ENCODE assay signal across 22 cellular contexts in the genomic region with DNA sequence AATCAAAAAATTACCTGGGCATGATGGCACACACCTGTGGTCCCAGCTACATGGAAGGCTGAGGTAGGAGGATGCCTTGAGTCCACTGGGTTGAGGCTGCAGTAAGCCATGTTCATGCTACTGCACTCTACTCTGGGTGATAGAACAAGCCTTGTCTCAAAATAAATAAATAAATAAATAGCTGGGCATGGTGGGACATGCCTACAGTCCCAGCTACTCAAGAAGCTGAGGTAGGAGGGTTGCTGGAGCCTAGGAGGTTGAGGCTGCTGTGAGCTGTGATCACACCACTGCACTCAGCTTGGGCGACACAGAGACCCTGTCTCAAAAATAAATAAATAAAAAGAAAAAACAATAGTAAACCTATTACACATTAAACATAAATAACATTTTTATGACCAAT. TPM values are rescaled to one million over a fixed set of nuclear protein-coding genes. Genes with fewer than 3 reads are reported as not detected.
DNase-seq lines count a peak whose midpoint lies in the region; ATAC-seq and TF ChIP-seq lines count a peak whose summit lies in the region.
"Had no signal": no experiment of that assay in that cellular context is flagged by ENCODE, and none has a peak within 500 bp of the region (broad histone marks: within the 10 kb centered on the region; RNA-seq: fewer than 3 reads in every experiment).

No MANE protein-coding gene starts in this region.

- H3K9me3 ChIP-seq in mammary epithelial cell (replicated peaks; ENCODE audit: insufficient read depth, low read length) (no peaks in the 10 kb centered on the region), Panc1 (ENCODE audit: control insufficient read depth, insufficient read depth, low read depth, low read length) (no peaks in the 10 kb centered on the region), thyroid gland (no peaks in the 10 kb centered on the region)
- H3K9me3 ChIP-seq in CD8-positive, alpha-beta memory T cell (ENCODE audit: low read length): no peaks in the 10 kb centered on the region
- H3K9me3 ChIP-seq: BE2C; BLaER1 treated with 17β-estradiol and CSF1 and Interleukin-3, amounts not matched to agents 10 nM and 100 nM; HAP-1 had no signal

- peaks cover 74% of the 10 kb centered on the region for H3K79me2 ChIP-seq in mammary epithelial cell (ENCODE audit: insufficient read depth, low read length)

- CTCF ChIA-PET in mammary epithelial cell (lab: Charles Lee; ENCODE audit: low non-redundant PET) (no interaction called here), MCF 10A (lab: Yijun Ruan, JAX) (interaction anchor here (0.7 to 3.3 kb wide), 6 partner anchors 10 to 948 kb away, joined by 3 to 20 read pairs (median 4); no protein-coding TSS in a partner anchor), Panc1 (lab: Charles Lee) (no interaction called here)
- CTCF ChIA-PET in CD8-positive, alpha-beta memory T cell (lab: Charles Lee): interaction anchor here (1.6 kb wide), 1 partner anchor 11 kb away, joined by 4 read pairs; no protein-coding TSS in a partner anchor

- no peak overlapping the region for H2AFZ ChIP-seq in mammary epithelial cell (ENCODE audit: low read depth, low read length)
- H2AFZ ChIP-seq: GM23248 had no signal

- H3K36me3 ChIP-seq in mammary epithelial cell (ENCODE audit: insufficient read depth, low read length) (no peaks in the 10 kb centered on the region), Panc1 (ENCODE audit: control insufficient read depth, insufficient read depth, low read length) (no peaks in the 10 kb centered on the region; the same call in 1 of the 2 replicates), thyroid gland (no peaks in the 10 kb centered on the region)
- H3K36me3 ChIP-seq in CD8-positive, alpha-beta memory T cell (ENCODE audit: insufficient read depth, low read length): no peaks in the 10 kb centered on the region
- H3K36me3 ChIP-seq: BE2C, HAP-1 had no signal

- WGBS in mammary epithelial cell (ENCODE audit: low coverage, missing lambda C conversion rate): 100% methylated on average over 1 of the region's 1 CpG
- 95 to 98% methylated on average over 1 of the region's 1 CpG for WGBS in thyroid gland, 2 donors

- no peak for ATAC-seq in Panc1

- H3K4me1 Mint-ChIP-seq in MCF 10A (ENCODE audit: insufficient read depth, unreplicated experiment): peaks cover 22% of the 10 kb centered on the region
- peaks cover 11 to 16% (median 16%) of the 10 kb centered on the region in 3 donors for H3K4me1 Mint-ChIP-seq in CD8-positive, alpha-beta memory T cell

- in situ Hi-C loops in mammary epithelial cell (cut with MboI; ENCODE audit: low sequenced_read_pairs in 2 of 2) (no loop called here), Panc1 (cut with HindIII; ENCODE audit: low pct_unique_long_range_greater_than_20kb, low sequenced_read_pairs) (no loop called here)

- no peaks in the 10 kb centered on the region for H4K20me1 ChIP-seq in mammary epithelial cell (ENCODE audit: insufficient read depth, low read length)

- H3K36me3 Mint-ChIP-seq in MCF 10A (ENCODE audit: insufficient read depth, unreplicated experiment): no peaks in the 10 kb centered on the region
- peaks cover 0 to 5% (median 0%) of the 10 kb centered on the region in 3 donors for H3K36me3 Mint-ChIP-seq in CD8-positive, alpha-beta memory T cell

- no peaks in the 10 kb centered on the region for H3K27me3 ChIP-seq in mammary epithelial cell (ENCODE audit: insufficient read depth, low read length)
- no peaks in the 10 kb centered on the region for H3K27me3 ChIP-seq in Panc1 (ENCODE audit: control insufficient read depth, insufficient read depth, low read length)
- H3K27me3 ChIP-seq in thyroid gland: no peaks in the 10 kb centered on the region
- no peaks in the 10 kb centered on the region for H3K27me3 ChIP-seq in CD8-positive, alpha-beta memory T cell (ENCODE audit: insufficient read depth, low read length, poor library complexity, severe bottlenecking)

- no peak overlapping the region for H3K4me3 Mint-ChIP-seq in MCF 10A (ENCODE audit: unreplicated experiment)
- H3K4me3 Mint-ChIP-seq in CD8-positive, alpha-beta memory T cell: no peak overlapping the region
- H3K4me3 Mint-ChIP-seq: CD14-positive monocyte had no signal

- H3K27me3 Mint-ChIP-seq in MCF 10A (ENCODE audit: insufficient read depth, unreplicated experiment): no peaks in the 10 kb centered on the region
- H3K27me3 Mint-ChIP-seq in CD8-positive, alpha-beta memory T cell: peaks cover 0 to 1% of the 10 kb centered on the region in 2 donors

- H3K4me2 ChIP-seq in mammary epithelial cell (ENCODE audit: insufficient read depth, low read depth, low read length): peak overlapping the region; percentile 57
- H3K4me2 ChIP-seq: BLaER1 treated with 17β-estradiol and CSF1 and Interleukin-3, amounts not matched to agents 10 nM and 100 nM had no signal

- no peak for DNase-seq in mammary epithelial cell
- no peak for DNase-seq in MCF 10A (ENCODE audit: unreplicated experiment)
- DNase-seq in Panc1 (ENCODE audit: low read depth, low spot score): no peak
- DNase-seq in epithelial cell of esophagus (ENCODE audit: low read depth): peak; percentile 57
- no peak for DNase-seq in thyroid gland
- no peak for DNase-seq in activated naive CD4-positive, alpha-beta T cell treated with anti-CD3 and anti-CD28 coated beads, Interleukin-2, amount 50 U/mL, for 16 hours
- DNase-seq in RKO (ENCODE audit: low spot score): no peak
- DNase-seq in CD8-positive, alpha-beta memory T cell: no peak
- DNase-seq: ACHN; AML-193; BE2C; Calu3; CD4-positive, alpha-beta T cell; COR-L47; DMS53; DMS79 treated with DMSO at 0.1 percent for 48 hours; GF-D8; GM23248 had no signal

- POLR2A ChIA-PET in MCF 10A (lab: Yijun Ruan, JAX) (interaction anchor here (0.7 to 4.0 kb wide), 6 partner anchors 10 to 120 kb away, joined by 3 to 21 read pairs (median 3); no protein-coding TSS in a partner anchor), Panc1 (lab: Charles Lee) (no interaction called here)
- POLR2A ChIA-PET in CD8-positive, alpha-beta memory T cell (lab: Charles Lee): no interaction called here

- H3K4me1 ChIP-seq in mammary epithelial cell (ENCODE audit: insufficient read depth, low read length): peaks cover 26% of the 10 kb centered on the region
- H3K4me1 ChIP-seq in Panc1 (ENCODE audit: control insufficient read depth, insufficient read depth, low read length): peaks cover 42% of the 10 kb centered on the region
- H3K4me1 ChIP-seq in thyroid gland: peaks cover 31 to 34% of the 10 kb centered on the region in 2 donors
- peaks cover 9% of the 10 kb centered on the region for H3K4me1 ChIP-seq in CD8-positive, alpha-beta memory T cell (ENCODE audit: insufficient read depth, low read length)
- H3K4me1 ChIP-seq: BE2C had no signal

- H3K4me3 ChIP-seq in mammary epithelial cell (replicated peaks in 1 of 3; ENCODE audit: insufficient read depth in 1 of 3, low read depth in 2 of 3, low read length in 3 of 3): no peak overlapping the region
- peak overlapping the region in 1 of 2 experiments; percentile 91; a peak in 2 of 4 replicates for H3K4me3 ChIP-seq in Panc1 (ENCODE audit: low read depth in 2 of 2, low read length in 2 of 2)
- H3K4me3 ChIP-seq in epithelial cell of esophagus (ENCODE audit: low read length): no peak overlapping the region
- no peak overlapping the region for H3K4me3 ChIP-seq in thyroid gland (replicated peaks in 1 of 3)
- no peak overlapping the region for H3K4me3 ChIP-seq in CD8-positive, alpha-beta memory T cell (ENCODE audit: low read length)
- H3K4me3 ChIP-seq: BLaER1 treated with 17β-estradiol and CSF1 and Interleukin-3, amounts not matched to agents 10 nM and 100 nM; GM23248; HAP-1 had no signal

- H3K9ac ChIP-seq in mammary epithelial cell (ENCODE audit: insufficient read depth, low read length): no peak overlapping the region
- H3K9ac ChIP-seq: BLaER1 treated with 17β-estradiol and CSF1 and Interleukin-3, amounts not matched to agents 10 nM and 100 nM; GM23248 had no signal

- dilution Hi-C loops in mammary epithelial cell (cut with HindIII; ENCODE audit: low sequenced_read_pairs): no loop called here

- TF ChIP-seq POLR2A in thyroid gland (IDR thresholded peaks at IDR 0.05): no peak

- intact Hi-C loops in mammary epithelial cell (cut with micrococcal nuclease): no loop called here
- intact Hi-C loops in MCF 10A (cut with micrococcal nuclease): no loop called here
- intact Hi-C loops in Panc1 (cut with micrococcal nuclease; ENCODE audit: unreplicated experiment): no loop called here
- intact Hi-C loops in thyroid gland (cut with DNase I): no loop called here

- BruUV-seq in mammary epithelial cell (replicated peaks; lab: Mats Ljungman, UMichigan) (no TSS peak), MCF 10A (replicated peaks; lab: Mats Ljungman, UMichigan) (no TSS peak), Panc1 (replicated peaks; lab: Mats Ljungman, UMichigan) (no TSS peak)

- TF ChIP-seq CTCF in mammary epithelial cell (conservative IDR thresholded peaks at IDR 0.05 in 1 of 2, IDR thresholded peaks at IDR 0.05 in 1 of 2; ENCODE audit: extremely low read depth in 1 of 2, insufficient read depth in 1 of 2, low read depth in 1 of 2, low read length in 2 of 2): no peak
- TF ChIP-seq CTCF in MCF 10A (IDR thresholded peaks at IDR 0.05; ENCODE audit: unreplicated experiment): no peak
- TF ChIP-seq CTCF in Panc1 (IDR thresholded peaks at IDR 0.05): no peak
- TF ChIP-seq CTCF in epithelial cell of esophagus (IDR thresholded peaks at IDR 0.05; ENCODE audit: insufficient read depth, low read depth, low read length, missing control alignments): no peak
- TF ChIP-seq CTCF in thyroid gland (IDR thresholded peaks at IDR 0.05): no peak

- H3K27ac Mint-ChIP-seq in MCF 10A (ENCODE audit: low read depth, unreplicated experiment): no peak overlapping the region
- no peak overlapping the region for H3K27ac Mint-ChIP-seq in CD8-positive, alpha-beta memory T cell
- H3K27ac Mint-ChIP-seq: CD14-positive monocyte; CD4-positive, alpha-beta T cell had no signal

- H3K27ac ChIP-seq in mammary epithelial cell (ENCODE audit: insufficient read depth, low read depth, low read length): no peak overlapping the region
- H3K27ac ChIP-seq in Panc1 (ENCODE audit: low read length): peak overlapping the region; percentile 55; the same call in 1 of the 2 replicates
- H3K27ac ChIP-seq in thyroid gland: peak overlapping the region in 2 of 3 donors; percentile 58 to 85
- no peak overlapping the region for H3K27ac ChIP-seq in CD8-positive, alpha-beta memory T cell (ENCODE audit: low read depth, low read length)
- H3K27ac ChIP-seq: 22Rv1; BLaER1 treated with 17β-estradiol and CSF1 and Interleukin-3, amounts not matched to agents 10 nM and 100 nM; GM23248 had no signal

- H3K9me3 Mint-ChIP-seq in MCF 10A (ENCODE audit: unreplicated experiment): no peaks in the 10 kb centered on the region
- no peaks in the 10 kb centered on the region for H3K9me3 Mint-ChIP-seq in CD8-positive, alpha-beta memory T cell
- H3K9me3 Mint-ChIP-seq: CD14-positive monocyte; CD4-positive, alpha-beta T cell had no signal

RNA-seq across cellular contexts. Expression of a gene that starts 3.0 kb away (rescaled TPM):
- total RNA-seq in mammary epithelial cell: 10 to 100 TPM; 32.0 to 41.1 TPM
- polyA plus RNA-seq in mammary epithelial cell: 26.0 TPM
- 20.5 TPM for polyA minus RNA-seq in mammary epithelial cell
- total RNA-seq in MCF 10A (2022): 56.9 and 57.7 TPM in 2 replicates
- total RNA-seq in Panc1 (2021; ENCODE audit: unreplicated experiment): 66.3 TPM
- 20.0 TPM for polyA plus RNA-seq in Panc1 (2012; ENCODE audit: insufficient read length)
- 10 to 100 TPM; 37.5 to 92.6 (median 44.8) TPM for total RNA-seq in thyroid gland
- 10 to 100 TPM; 15.4 to 16.9 TPM for total RNA-seq in CD8-positive, alpha-beta memory T cell
- polyA plus RNA-seq in CD8-positive, alpha-beta memory T cell: 3.9 TPM

Comparison
In these comparisons a context has a peak if more than half of its experiments do, and no peak if none do; other contexts are left out.
1. CTCF ChIA-PET loops: an anchor here in MCF 10A (0.7 to 3.3 kb wide) and CD8-positive, alpha-beta memory T cell (1.6 kb wide); none called in mammary epithelial cell and Panc1.
2. H3K27ac ChIP-seq: peak in Panc1 (single experiment) and thyroid gland (2 of 3); none in mammary epithelial cell (single experiment) and CD8-positive, alpha-beta memory T cell (single experiment).